In genomic region chr5:67886761-67887160, GRCh38 we compare ENCODE assay signal across 26 cellular contexts.
"Had no signal": no experiment of that assay in that cellular context is flagged by ENCODE, and none has a peak within 500 bp of the region (broad histone marks: within the 10 kb centered on the region; RNA-seq: fewer than 3 reads in every experiment).

No MANE protein-coding gene starts in this region.

- H3K27ac ChIP-seq: coronary artery, esophagus muscularis mucosa, foreskin keratinocyte, gastroesophageal sphincter, heart right ventricle, left ventricle myocardium inferior, lower lobe of right lung, neutrophil, pancreas, right lobe of liver, stomach, testis, tibial nerve, upper lobe of left lung had no signal

- H3K9me3 Mint-ChIP-seq: stimulated activated effector memory CD8-positive, alpha-beta T cell treated with anti-CD3 and anti-CD28 coated beads, Interleukin-12 subunit alpha, Interleukin-12 subunit beta, amount 100 ng/mL, for 72 hours had no signal

- H3K4me3 ChIP-seq: coronary artery, esophagus muscularis mucosa, gastroesophageal sphincter, heart right ventricle, left ventricle myocardium inferior, lower lobe of right lung, pancreas, right lobe of liver, stomach, testis, tibial nerve, upper lobe of left lung had no signal

- H3K9me3 ChIP-seq: esophagus muscularis mucosa, gastroesophageal sphincter, lower lobe of right lung, neutrophil, pancreas, right lobe of liver, stomach, testis, tibial nerve, upper lobe of left lung had no signal

- H3K36me3 Mint-ChIP-seq: stimulated activated effector memory CD8-positive, alpha-beta T cell treated with anti-CD3 and anti-CD28 coated beads, Interleukin-12 subunit alpha, Interleukin-12 subunit beta, amount 100 ng/mL, for 72 hours had no signal

- ATAC-seq: foreskin keratinocyte; gastroesophageal sphincter; heart right ventricle; left cardiac atrium; lower lobe of right lung; naive thymus-derived CD8-positive, alpha-beta T cell; pancreas; right lobe of liver; stimulated activated effector memory CD8-positive, alpha-beta T cell treated with anti-CD3 and anti-CD28 coated beads, Interleukin-12 subunit alpha, Interleukin-12 subunit beta, amount 100 ng/mL, for 72 hours had no signal

- H3K27ac Mint-ChIP-seq: naive thymus-derived CD8-positive, alpha-beta T cell; nephron progenitor cell; stimulated activated effector memory CD8-positive, alpha-beta T cell treated with anti-CD3 and anti-CD28 coated beads, Interleukin-12 subunit alpha, Interleukin-12 subunit beta, amount 100 ng/mL, for 72 hours had no signal

- H3K36me3 ChIP-seq: esophagus muscularis mucosa, gastroesophageal sphincter, heart right ventricle, left ventricle myocardium inferior, lower lobe of right lung, neutrophil, pancreas, right lobe of liver, stomach, tibial nerve, upper lobe of left lung had no signal

- H3K4me1 ChIP-seq: esophagus muscularis mucosa, foreskin keratinocyte, gastroesophageal sphincter, heart right ventricle, left ventricle myocardium inferior, lower lobe of right lung, pancreas, right lobe of liver, stomach, tibial nerve, upper lobe of left lung had no signal

- DNase-seq: dermis blood vessel endothelial cell; effector memory CD4-positive, alpha-beta T cell; foreskin keratinocyte; heart right ventricle; hippocampal formation; left cardiac atrium; left ventricle myocardium inferior; lower lobe of right lung; naive thymus-derived CD8-positive, alpha-beta T cell; nephron progenitor cell; pancreas; right lobe of liver; small intestine; stimulated activated CD4-positive, alpha-beta T cell treated with anti-CD3 and anti-CD28 coated beads, Interleukin-12 subunit alpha, Interleukin-12 subunit beta, amount 100 ng/mL, for 4 hours; stimulated activated CD4-positive, alpha-beta T cell treated with anti-CD3 and anti-CD28 coated beads, Interleukin-1b, Interleukin-23, amount 100 ng/mL, for 48 hours; stimulated activated CD4-positive, alpha-beta T cell treated with anti-CD3 and anti-CD28 coated beads, Interleukin-4, amount 100 ng/mL, for 1 hour; stimulated activated naive CD4-positive, alpha-beta T cell treated with Interleukin-2 at 50 U/mL for 16 hours; stomach; testis; upper lobe of left lung had no signal

- H3K27me3 ChIP-seq: esophagus muscularis mucosa, foreskin keratinocyte, gastroesophageal sphincter, heart right ventricle, neutrophil, pancreas, right lobe of liver, stomach, testis, tibial nerve, upper lobe of left lung had no signal
